In genomic region chr22:26786398-26786797, GRCh38 we compare ENCODE assay signal across 29 cellular contexts.
"Had no signal": no experiment of that assay in that cellular context is flagged by ENCODE, and none has a peak within 500 bp of the region (broad histone marks: within the 10 kb centered on the region; RNA-seq: fewer than 3 reads in every experiment).

No MANE protein-coding gene starts in this region.

- DNase-seq: activated CD4-positive, alpha-beta T cell treated with anti-CD3 and anti-CD28 coated beads for 36 hours; activated CD4-positive, CD25-positive, alpha-beta regulatory T cell; activated CD8-positive, alpha-beta memory T cell treated with anti-CD3 and anti-CD28 coated beads, Interleukin-2, amount 10 ng/mL, durations not matched to agents 7 days and 5 days; activated naive CD4-positive, alpha-beta T cell; activated T-cell treated with anti-CD3 and anti-CD28 coated beads, Interleukin-2, amount 50 U/mL, for 48 hours; dorsolateral prefrontal cortex; effector memory CD4-positive, alpha-beta T cell; kidney glomerular epithelial cell; lower lobe of right lung; mesenchymal stem cell; naive thymus-derived CD8-positive, alpha-beta T cell; nucleus accumbens; pancreas; retina; sigmoid colon; small intestine; stimulated activated CD4-positive, alpha-beta T cell treated with anti-CD3 and anti-CD28 coated beads, Interleukin-4, amount 100 ng/mL, for 24 hours; T-helper 2 cell; tibial artery; upper lobe of right lung had no signal

- H3K27ac ChIP-seq: ascending aorta, cardiac muscle cell, coronary artery, dorsolateral prefrontal cortex, lower lobe of right lung, pancreas, prostate gland, sigmoid colon, suprapubic skin, tibial artery, upper lobe of right lung had no signal

- H3K36me3 ChIP-seq: cardiac muscle cell, pancreas, prostate gland, sigmoid colon had no signal

- H3K27me3 ChIP-seq: ascending aorta, cardiac muscle cell, dorsolateral prefrontal cortex, pancreas, sigmoid colon, suprapubic skin, tibial artery, upper lobe of right lung had no signal

- H3K9me3 ChIP-seq: ascending aorta, lower lobe of right lung, pancreas, prostate gland, sigmoid colon, suprapubic skin, tibial artery, upper lobe of right lung had no signal

- ATAC-seq: activated CD4-positive, alpha-beta T cell treated with anti-CD3 and anti-CD28 coated beads for 36 hours; activated CD8-positive, alpha-beta memory T cell treated with anti-CD3 and anti-CD28 coated beads, Interleukin-2, amount 10 ng/mL, durations not matched to agents 7 days and 5 days; activated CD8-positive, alpha-beta T cell treated with anti-CD3 and anti-CD28 coated beads, Interleukin-2, amount 10 ng/mL, durations not matched to agents 7 days and 5 days; left lobe of liver; lower lobe of right lung; naive thymus-derived CD8-positive, alpha-beta T cell; pancreas; stimulated activated memory B cell treated with anti-CD40 and anti-IgM and Interleukin-4, amounts not matched to agents 10 μg/mL and 1 μg/mL and 100 μg/mL, for 72 hours; upper lobe of right lung had no signal

- H3K4me3 ChIP-seq: ascending aorta, cardiac muscle cell, coronary artery, dorsolateral prefrontal cortex, lower lobe of right lung, pancreas, prostate gland, sigmoid colon, suprapubic skin, tibial artery, upper lobe of right lung had no signal

- FAIRE-seq: frontal cortex, pancreas, small intestine had no signal

- H3K4me1 ChIP-seq: ascending aorta, lower lobe of right lung, pancreas, prostate gland, sigmoid colon, suprapubic skin, tibial artery, upper lobe of right lung had no signal
